ENCODE assay signal across 9 cellular contexts in the genomic region with DNA sequence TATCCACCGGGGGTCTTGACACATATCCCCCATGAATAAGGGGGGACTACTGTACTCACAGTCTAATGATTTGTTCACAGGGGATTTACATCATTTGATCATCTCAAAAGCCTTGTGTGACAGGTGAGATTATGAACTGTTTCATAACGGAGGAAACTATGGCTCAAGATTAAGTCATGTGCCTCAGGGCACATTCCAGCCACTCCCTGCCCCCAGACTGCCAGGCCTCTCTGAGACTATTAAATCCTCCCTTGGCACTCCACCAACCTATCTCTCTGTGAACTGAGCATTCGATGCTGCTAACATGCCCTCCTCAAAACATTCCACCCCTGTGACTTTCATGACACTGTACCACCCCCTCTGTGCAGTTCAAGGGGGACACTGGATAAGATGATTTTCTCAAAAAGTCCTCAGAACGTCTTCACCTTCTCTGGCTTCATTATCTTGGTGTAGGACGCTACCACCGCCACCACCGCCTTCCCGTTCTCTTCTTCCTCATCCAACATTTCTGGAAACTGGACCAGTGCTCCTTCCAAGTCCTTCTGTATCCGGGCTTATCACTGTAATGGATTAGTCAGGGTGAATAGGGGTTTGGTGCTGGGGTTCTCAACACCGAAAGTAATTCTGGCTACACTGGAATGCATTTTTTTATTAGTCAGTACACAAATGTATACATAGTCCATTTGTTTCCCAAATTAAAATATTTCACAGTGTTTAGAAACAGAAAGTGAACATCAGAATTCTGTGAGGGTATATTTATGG.
DNase-seq lines count a peak whose midpoint lies in the region; ATAC-seq and TF ChIP-seq lines count a peak whose summit lies in the region.
"Had no signal": no experiment of that assay in that cellular context is flagged by ENCODE, and none has a peak within 500 bp of the region (broad histone marks: within the 10 kb centered on the region; RNA-seq: fewer than 3 reads in every experiment).

No MANE protein-coding gene starts in this region.

- intact Hi-C loops in left lung (cut with DNase I), result no loop called here

- POLR2A ChIA-PET in BJ (lab: Charles Lee), result no interaction called here

- no peak overlapping the region for H3K4me3 ChIP-seq in BJ (ENCODE audit: low read depth, low read length)
- no peak overlapping the region for H3K4me3 ChIP-seq in choroid plexus epithelial cell (ENCODE audit: low read depth, low read length)
- no peak overlapping the region for H3K4me3 ChIP-seq in left lung

- H3K4me1 ChIP-seq in left lung, result no peaks in the 10 kb centered on the region

- DNase-seq in BJ (ENCODE audit: low read depth) (peak; percentile 59), LHCN-M2 (ENCODE audit: low read depth) (peak; percentile 76), choroid plexus epithelial cell (ENCODE audit: low read depth) (peak; percentile 30), left lung (no peak), NCI-H524 treated with DMSO at 0.1 percent for 48 hours (lab: John Stamatoyannopoulos, UW) (no peak), COLO668 (lab: John Stamatoyannopoulos, UW; ENCODE audit: unreplicated experiment) (no peak), NCI-H2107 (lab: John Stamatoyannopoulos, UW) (no peak)
- DNase-seq: activated T-cell treated with anti-CD3 and anti-CD28 coated beads for 4 hours had no signal

- no peaks in the 10 kb centered on the region for H3K36me3 ChIP-seq in BJ (ENCODE audit: control insufficient read depth, insufficient read depth, low read length)
- H3K36me3 ChIP-seq in left lung, result no peaks in the 10 kb centered on the region

- no peaks in the 10 kb centered on the region for H3K27me3 ChIP-seq in BJ (ENCODE audit: control insufficient read depth, insufficient read depth, low read length)
- no peaks in the 10 kb centered on the region for H3K27me3 ChIP-seq in left lung

- CTCF ChIA-PET in BJ (lab: Yijun Ruan, JAX), result no interaction called here

- H3K9me3 ChIP-seq in left lung, result no peaks in the 10 kb centered on the region

- no peak overlapping the region for H3K27ac ChIP-seq in left lung

- ATAC-seq in left lung (peak; percentile 81), HG02970 (IDR thresholded peaks at IDR 0.05; ENCODE audit: low FRiP score, unreplicated experiment) (no peak)

- TF ChIP-seq CTCF in BJ (IDR thresholded peaks at IDR 0.05; ENCODE audit: insufficient read depth, low read depth, low read length) (no peak), choroid plexus epithelial cell (conservative IDR thresholded peaks at IDR 0.05; ENCODE audit: low read depth, low read length) (no peak), left lung (IDR thresholded peaks at IDR 0.05) (no peak)

Comparison
In these comparisons a context has a peak if more than half of its experiments do, and no peak if none do; other contexts are left out.
1. DNase-seq: peak in BJ (single experiment), LHCN-M2 (single experiment) and choroid plexus epithelial cell (single experiment); none in left lung (0 of 2), NCI-H524 treated with DMSO at 0.1 percent for 48 hours (single experiment), COLO668 (single experiment) and NCI-H2107 (single experiment).